Comparison of ENCODE assay signal across 8 cellular contexts in genomic region chr16:9090960-9091866, GRCh38. TPM values are rescaled to one million over a fixed set of nuclear protein-coding genes. Genes with fewer than 3 reads are reported as not detected.
A peak's percentile ranks its signal among the peaks of the same experiment; 100 is the strongest.
DNase-seq lines count a peak whose midpoint lies in the region; ATAC-seq and TF ChIP-seq lines count a peak whose summit lies in the region.

Gene HAPSTR1 (plus strand): TSS chr16:9091644. CDS start chr16:9092045, 401 bp downstream.

- H3F3A ChIP-seq in GM23248 (ENCODE audit: insufficient read depth), result peaks cover 23% of the 10 kb centered on the region; the same call in 1 of the 2 replicates

- intact Hi-C loops in naive thymus-derived CD4-positive, alpha-beta T cell (cut with micrococcal nuclease), result loop anchor here (1.0 to 10.0 kb wide), 19 partner anchors 9 to 1851 kb away; partner anchors contain the start of genes ABAT (in 2 of the 2), METTL22 (in 2 of the 2), ATF7IP2 (in 1 of the 2) and CARHSP1 (in 1 of the 2)

- peaks cover 0 to 30% (median 24%) of the 10 kb centered on the region in 5 donors for H3K36me3 Mint-ChIP-seq in naive thymus-derived CD4-positive, alpha-beta T cell
- peaks cover 23 to 34% of the 10 kb centered on the region in 2 donors for H3K36me3 Mint-ChIP-seq in stimulated activated naive B cell treated with anti-CD40 and anti-IgM and Interleukin-4, amounts not matched to agents 10 μg/mL and 1 μg/mL and 100 μg/mL, for 72 hours

- no peak for TF ChIP-seq CTCF in DND-41 (IDR thresholded peaks at IDR 0.05; ENCODE audit: borderline replicate concordance, extremely low read depth, low read length, poor library complexity, severe bottlenecking)

- H3K9ac ChIP-seq in DND-41 (ENCODE audit: low read depth, low read length) (peak within 1 kb of the TSS; percentile 98), GM23248 (peak within 1 kb of the TSS; percentile 97)

- peak within 1 kb of the TSS; percentile 92 to 99 (median 97) for H3K27ac Mint-ChIP-seq in naive thymus-derived CD4-positive, alpha-beta T cell
- H3K27ac Mint-ChIP-seq in stimulated activated naive B cell treated with anti-CD40 and anti-IgM and Interleukin-4, amounts not matched to agents 10 μg/mL and 1 μg/mL and 100 μg/mL, for 72 hours, result peak within 1 kb of the TSS; percentile 99

- no peaks in the 10 kb centered on the region for H3K9me3 ChIP-seq in DND-41 (ENCODE audit: insufficient read depth, low read length, severe bottlenecking)
- no peaks in the 10 kb centered on the region for H3K9me3 ChIP-seq in GM23248 (ENCODE audit: low read depth)
- no peaks in the 10 kb centered on the region for H3K9me3 ChIP-seq in naive thymus-derived CD4-positive, alpha-beta T cell (ENCODE audit: control insufficient read depth in 2 of 3, low read length in 3 of 3)

- H4K20me1 ChIP-seq in DND-41 (ENCODE audit: insufficient read depth, low read length) (peaks cover 32% of the 10 kb centered on the region), GM23248 (ENCODE audit: insufficient read depth) (peaks cover 29% of the 10 kb centered on the region)

- peak within 1 kb of the TSS; percentile 90 to 100 (median 98) for H3K4me3 Mint-ChIP-seq in naive thymus-derived CD4-positive, alpha-beta T cell
- peak within 1 kb of the TSS; percentile 97 to 98 for H3K4me3 Mint-ChIP-seq in stimulated activated naive B cell treated with anti-CD40 and anti-IgM and Interleukin-4, amounts not matched to agents 10 μg/mL and 1 μg/mL and 100 μg/mL, for 72 hours

- peaks cover 0 to 10% (median 0%) of the 10 kb centered on the region in 11 donors for H3K9me3 Mint-ChIP-seq in naive thymus-derived CD4-positive, alpha-beta T cell
- no peaks in the 10 kb centered on the region for H3K9me3 Mint-ChIP-seq in stimulated activated naive B cell treated with anti-CD40 and anti-IgM and Interleukin-4, amounts not matched to agents 10 μg/mL and 1 μg/mL and 100 μg/mL, for 72 hours

- 1 to 2% methylated on average over 28 to 49 of the region's 79 CpGs for WGBS in GM23248 (ENCODE audit: low coverage in 1 of 2, low lambda C conversion rate in 2 of 2, missing lambda C conversion rate in 2 of 2), 2 experiments

- CTCF ChIA-PET in naive thymus-derived CD4-positive, alpha-beta T cell (lab: Charles Lee), result interaction anchor here (0.8 to 1.9 kb wide), 2 partner anchors 11 to 82 kb away, joined by 5 read pairs; no protein-coding TSS in a partner anchor

- peak; percentile 100 for DNase-seq in DND-41
- peak; percentile 100 for DNase-seq in GM23248
- DNase-seq in Kasumi-1 (lab: John Stamatoyannopoulos, UW), result peak; percentile 94 to 95
- peak; percentile 99 for DNase-seq in RPMI7951 (ENCODE audit: low read depth)
- peak; percentile 99 for DNase-seq in activated T-helper 1 cell treated with anti-CD3 and anti-CD28 coated beads, Interleukin-2, amount 50 U/mL, for 16 hours (ENCODE audit: low read depth in 1 of 2, low spot score in 1 of 2)
- DNase-seq in fibroblast of gingiva (ENCODE audit: low read depth), result peak; percentile 100
- DNase-seq in naive thymus-derived CD4-positive, alpha-beta T cell, result peak; percentile 89 to 100 (median 99)
- DNase-seq in stimulated activated naive B cell treated with anti-CD40 and anti-IgM and Interleukin-4, amounts not matched to agents 10 μg/mL and 1 μg/mL and 100 μg/mL, for 72 hours, result peak; percentile 99

- POLR2A ChIA-PET in naive thymus-derived CD4-positive, alpha-beta T cell (lab: Charles Lee), result interaction anchor here (0.6 to 5.1 kb wide), 22 partner anchors 11 to 1854 kb away, joined by 3 to 54 read pairs (median 5); partner anchors contain the start of genes ABAT, CARHSP1, CLEC16A and METTL22

- in situ Hi-C loops in GM23248 (cut with MboI), result no loop called here

- H3K27me3 Mint-ChIP-seq in naive thymus-derived CD4-positive, alpha-beta T cell, result peaks cover 0 to 4% (median 0%) of the 10 kb centered on the region in 5 donors
- no peaks in the 10 kb centered on the region for H3K27me3 Mint-ChIP-seq in stimulated activated naive B cell treated with anti-CD40 and anti-IgM and Interleukin-4, amounts not matched to agents 10 μg/mL and 1 μg/mL and 100 μg/mL, for 72 hours

- H3K4me1 ChIP-seq in DND-41 (ENCODE audit: insufficient read depth, low read length), result peaks cover 44% of the 10 kb centered on the region
- peaks cover 20% of the 10 kb centered on the region for H3K4me1 ChIP-seq in GM23248 (ENCODE audit: insufficient read depth)
- peaks cover 21 to 32% of the 10 kb centered on the region in 2 donors for H3K4me1 ChIP-seq in naive thymus-derived CD4-positive, alpha-beta T cell (ENCODE audit: control insufficient read depth in 2 of 2, insufficient read depth in 2 of 2, low read length in 2 of 2)

- H3K4me3 ChIP-seq in DND-41 (ENCODE audit: low read depth in 1 of 2, low read length in 2 of 2) (peak within 1 kb of the TSS; percentile 70 to 75), GM23248 (peak within 1 kb of the TSS; percentile 87)
- H3K4me3 ChIP-seq in naive thymus-derived CD4-positive, alpha-beta T cell (ENCODE audit: low read length), result peak within 1 kb of the TSS; percentile 90

- H3K27me3 ChIP-seq in DND-41 (ENCODE audit: insufficient read depth, low read length, poor library complexity) (no peaks in the 10 kb centered on the region), GM23248 (replicated peaks; ENCODE audit: insufficient read depth) (no peaks in the 10 kb centered on the region)
- no peaks in the 10 kb centered on the region for H3K27me3 ChIP-seq in naive thymus-derived CD4-positive, alpha-beta T cell (ENCODE audit: control insufficient read depth in 2 of 2, insufficient read depth in 2 of 2, low read length in 2 of 2)

- peak within 1 kb of the TSS; percentile 93 for H2AFZ ChIP-seq in DND-41 (ENCODE audit: low read depth, low read length)
- peak within 1 kb of the TSS; percentile 88 for H2AFZ ChIP-seq in GM23248

- no peaks in the 10 kb centered on the region for H3K9me2 ChIP-seq in GM23248 (ENCODE audit: insufficient read depth)

- H3K79me2 ChIP-seq in DND-41 (ENCODE audit: insufficient read depth, low read length), result peaks cover 57% of the 10 kb centered on the region
- H3K79me2 ChIP-seq in GM23248 (ENCODE audit: insufficient read depth), result peaks cover 47% of the 10 kb centered on the region

- H3K27ac ChIP-seq in DND-41 (ENCODE audit: low read length) (peak within 1 kb of the TSS; percentile 94), GM23248 (peak within 1 kb of the TSS; percentile 87)
- peak within 1 kb of the TSS; percentile 98 for H3K27ac ChIP-seq in naive thymus-derived CD4-positive, alpha-beta T cell (ENCODE audit: low read depth, low read length)

- H3K36me3 ChIP-seq in DND-41 (ENCODE audit: insufficient read depth, low read length) (peaks cover 35% of the 10 kb centered on the region), GM23248 (ENCODE audit: low read depth) (peaks cover 15% of the 10 kb centered on the region; the same call in 1 of the 2 replicates)
- H3K36me3 ChIP-seq in naive thymus-derived CD4-positive, alpha-beta T cell (ENCODE audit: control insufficient read depth in 2 of 3, insufficient read depth in 3 of 3, low read length in 3 of 3), result peaks cover 0 to 19% (median 19%) of the 10 kb centered on the region in 3 experiments

- H3K4me2 ChIP-seq in DND-41 (ENCODE audit: insufficient read depth, low read length), result peak within 1 kb of the TSS; percentile 97
- H3K4me2 ChIP-seq in GM23248 (ENCODE audit: unreplicated experiment), result peak within 1 kb of the TSS; percentile 94

- H3K4me1 Mint-ChIP-seq in naive thymus-derived CD4-positive, alpha-beta T cell, result peaks cover 29 to 40% (median 39%) of the 10 kb centered on the region in 7 donors
- peaks cover 29 to 41% of the 10 kb centered on the region in 2 donors for H3K4me1 Mint-ChIP-seq in stimulated activated naive B cell treated with anti-CD40 and anti-IgM and Interleukin-4, amounts not matched to agents 10 μg/mL and 1 μg/mL and 100 μg/mL, for 72 hours

- ATAC-seq in DND-41 (ENCODE audit: insufficient read depth, low read depth), result peak; percentile 92
- peak; percentile 93 for ATAC-seq in naive thymus-derived CD4-positive, alpha-beta T cell
- ATAC-seq in stimulated activated naive B cell treated with anti-CD40 and anti-IgM and Interleukin-4, amounts not matched to agents 10 μg/mL and 1 μg/mL and 100 μg/mL, for 72 hours (replicated peaks), result peak; percentile 90 to 91

RNA-seq across cellular contexts. Expression of gene HAPSTR1, which starts in this region (rescaled TPM):
- 79.2 and 85.5 TPM in 2 replicates for total RNA-seq in GM23248 (2014; rRNA removed; shearing (Covaris generic))
- 11.7 and 12.0 TPM in 2 replicates for polyA plus RNA-seq in GM23248 (2016; fragmentation: Nextera tagmentation; extraction: Ambion mirVana)
- 32.6 and 35.9 TPM in 2 replicates for total RNA-seq in RPMI7951 (2014; rRNA removed; shearing (Covaris generic))
- 100 to 1,000 TPM in 2 of 5 experiments, 10 to 100 TPM in 3; 69.6 to 136 (median 87.3) TPM for total RNA-seq in naive thymus-derived CD4-positive, alpha-beta T cell
- 10 to 100 TPM; 11.4 to 17.5 TPM for polyA plus RNA-seq in naive thymus-derived CD4-positive, alpha-beta T cell

Comparison
In these comparisons a context has a peak if more than half of its experiments do, and no peak if none do; other contexts are left out.
1. Peak in every context shown above with its lines: DNase-seq, ATAC-seq, H3K4me3 ChIP-seq and H3K27ac ChIP-seq.